In genomic region chr20:51800769-51801219, GRCh38 we compare ENCODE assay signal across 8 cellular contexts.
DNase-seq lines count a peak whose midpoint lies in the region; ATAC-seq lines count a peak whose summit lies in the region.

No MANE protein-coding gene starts in this region.

- peak in 1 of 2 donors; percentile 23 for ATAC-seq in stimulated activated naive B cell treated with anti-CD40 and anti-IgM and Interleukin-4, amounts not matched to agents 10 μg/mL and 1 μg/mL and 100 μg/mL, for 72 hours (replicated peaks)
- ATAC-seq in GM19324 (IDR thresholded peaks at IDR 0.05; ENCODE audit: low FRiP score, unreplicated experiment): no peak

- H3K27ac Mint-ChIP-seq in stimulated activated naive B cell treated with anti-CD40 and anti-IgM and Interleukin-4, amounts not matched to agents 10 μg/mL and 1 μg/mL and 100 μg/mL, for 72 hours: no peak overlapping the region

- peak overlapping the region; percentile 90 for H3K4me3 ChIP-seq in iPS-15b (ENCODE audit: low read depth, low read length)

- H3K4me1 Mint-ChIP-seq in stimulated activated naive B cell treated with anti-CD40 and anti-IgM and Interleukin-4, amounts not matched to agents 10 μg/mL and 1 μg/mL and 100 μg/mL, for 72 hours: peaks cover 7 to 21% of the 10 kb centered on the region in 2 donors

- peak overlapping the region; percentile 63 to 65 for H3K4me3 Mint-ChIP-seq in stimulated activated naive B cell treated with anti-CD40 and anti-IgM and Interleukin-4, amounts not matched to agents 10 μg/mL and 1 μg/mL and 100 μg/mL, for 72 hours

- DNase-seq in NCI-H510A (lab: John Stamatoyannopoulos, UW): peak; percentile 7
- DNase-seq in NCI-H510A treated with DMSO at 0.1 percent for 48 hours (lab: John Stamatoyannopoulos, UW): no peak
- DNase-seq in activated T-cell treated with anti-CD3 and anti-CD28 coated beads, Interleukin-2, amount 50 U/mL, for 48 hours: peak; percentile 22
- no peak for DNase-seq in stimulated activated naive B cell treated with anti-CD40 and anti-IgM and Interleukin-4, amounts not matched to agents 10 μg/mL and 1 μg/mL and 100 μg/mL, for 72 hours
- no peak for DNase-seq in NCI-H1436 (lab: John Stamatoyannopoulos, UW)
- DNase-seq in C1 segment of cervical spinal cord (lab: John Stamatoyannopoulos, UW): no peak

- H3K9ac ChIP-seq in iPS-15b (ENCODE audit: low read depth, low read length): peak overlapping the region; percentile 95

- H3K36me3 Mint-ChIP-seq in stimulated activated naive B cell treated with anti-CD40 and anti-IgM and Interleukin-4, amounts not matched to agents 10 μg/mL and 1 μg/mL and 100 μg/mL, for 72 hours: no peaks in the 10 kb centered on the region

- H3K9me3 Mint-ChIP-seq in stimulated activated naive B cell treated with anti-CD40 and anti-IgM and Interleukin-4, amounts not matched to agents 10 μg/mL and 1 μg/mL and 100 μg/mL, for 72 hours: no peaks in the 10 kb centered on the region

- no peaks in the 10 kb centered on the region for H3K9me3 ChIP-seq in iPS-15b (ENCODE audit: control insufficient read depth, insufficient read depth, low read length)

- H3K4me1 ChIP-seq in iPS-15b (ENCODE audit: control insufficient read depth, insufficient read depth, low read length): peaks cover 21% of the 10 kb centered on the region

- no peaks in the 10 kb centered on the region for H3K36me3 ChIP-seq in iPS-15b (ENCODE audit: control insufficient read depth, insufficient read depth, low read length)

- H3K27me3 Mint-ChIP-seq in stimulated activated naive B cell treated with anti-CD40 and anti-IgM and Interleukin-4, amounts not matched to agents 10 μg/mL and 1 μg/mL and 100 μg/mL, for 72 hours: peaks cover 52 to 64% of the 10 kb centered on the region in 2 donors

- no peaks in the 10 kb centered on the region for H3K27me3 ChIP-seq in iPS-15b (ENCODE audit: control insufficient read depth, insufficient read depth, low read length)

Comparison
In these comparisons a context has a peak if more than half of its experiments do, and no peak if none do; other contexts are left out.
1. DNase-seq: peak in NCI-H510A (single experiment) and activated T-cell treated with anti-CD3 and anti-CD28 coated beads, Interleukin-2, amount 50 U/mL, for 48 hours (2 of 2); none in NCI-H510A treated with DMSO at 0.1 percent for 48 hours (single experiment), stimulated activated naive B cell treated with anti-CD40 and anti-IgM and Interleukin-4, amounts not matched to agents 10 μg/mL and 1 μg/mL and 100 μg/mL, for 72 hours (single experiment), NCI-H1436 (single experiment) and C1 segment of cervical spinal cord (0 of 14).